1 cellular context compared by ENCODE assay signal in the genomic region with DNA sequence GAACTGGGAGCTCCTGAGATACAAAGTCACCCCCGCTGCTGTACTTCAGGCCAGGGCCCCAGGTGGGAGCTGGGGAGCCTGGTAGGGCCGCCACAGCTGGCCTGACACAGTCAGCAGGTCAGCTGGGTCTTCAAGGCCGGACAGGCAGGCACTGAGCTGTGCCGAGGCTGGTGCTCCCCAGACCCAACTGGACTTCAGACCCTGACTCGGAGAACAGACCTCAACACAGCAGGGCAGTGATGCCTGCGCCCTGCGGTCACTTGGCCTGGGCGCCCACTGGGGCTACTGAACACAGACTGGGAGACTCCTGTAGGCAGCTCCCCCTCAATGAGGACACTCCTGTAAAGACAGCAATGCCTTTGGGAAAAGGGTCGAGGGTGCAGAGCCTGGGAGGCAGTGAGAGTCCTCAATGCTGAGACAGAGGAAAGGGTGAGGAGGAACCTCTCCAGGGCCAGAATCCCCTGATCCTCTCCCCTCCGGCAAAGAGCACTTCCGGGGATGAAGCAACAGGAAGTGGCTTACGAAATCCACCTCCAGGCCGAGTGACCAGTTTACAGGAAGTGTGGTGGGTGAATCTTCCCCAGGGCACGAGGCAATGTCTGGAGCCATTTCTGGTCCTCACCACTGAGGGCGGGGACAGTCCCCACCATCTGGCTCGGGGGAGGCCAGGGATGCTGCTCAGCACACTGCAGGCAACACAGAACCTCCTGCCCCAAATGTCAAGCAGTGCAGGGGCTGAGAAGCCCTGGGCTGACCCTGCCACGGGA.
TF ChIP-seq lines count a peak whose summit lies in the region.

No MANE protein-coding gene starts in this region.

TF ChIP-seq in HepG2, 621 proteins besides CTCF, POLR2A, EP300 and RAD21 (continued from another document and continues in another):
- TF ChIP-seq, protein P1, sequence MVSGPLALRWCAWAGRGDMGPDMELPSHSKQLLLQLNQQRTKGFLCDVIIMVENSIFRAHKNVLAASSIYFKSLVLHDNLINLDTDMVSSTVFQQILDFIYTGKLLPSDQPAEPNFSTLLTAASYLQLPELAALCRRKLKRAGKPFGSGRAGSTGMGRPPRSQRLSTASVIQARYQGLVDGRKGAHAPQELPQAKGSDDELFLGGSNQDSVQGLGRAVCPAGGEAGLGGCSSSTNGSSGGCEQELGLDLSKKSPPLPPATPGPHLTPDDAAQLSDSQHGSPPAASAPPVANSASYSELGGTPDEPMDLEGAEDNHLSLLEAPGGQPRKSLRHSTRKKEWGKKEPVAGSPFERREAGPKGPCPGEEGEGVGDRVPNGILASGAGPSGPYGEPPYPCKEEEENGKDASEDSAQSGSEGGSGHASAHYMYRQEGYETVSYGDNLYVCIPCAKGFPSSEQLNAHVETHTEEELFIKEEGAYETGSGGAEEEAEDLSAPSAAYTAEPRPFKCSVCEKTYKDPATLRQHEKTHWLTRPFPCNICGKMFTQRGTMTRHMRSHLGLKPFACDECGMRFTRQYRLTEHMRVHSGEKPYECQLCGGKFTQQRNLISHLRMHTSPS (CRISPR knock-in tag; IDR thresholded peaks at IDR 0.05; ENCODE audit: low read depth), result peak; percentile 68; the same call in 1 of the 2 replicates
- peak; percentile 88 for TF ChIP-seq NR2C2 (CRISPR knock-in tag; IDR thresholded peaks at IDR 0.05; ENCODE audit: borderline replicate concordance)
- TF ChIP-seq ZNF782 (CRISPR knock-in tag; IDR thresholded peaks at IDR 0.05; ENCODE audit: borderline replicate concordance), result no peak; the same call in 1 of the 2 replicates
- TF ChIP-seq ZFY (CRISPR knock-in tag; IDR thresholded peaks at IDR 0.05), result peak; percentile 60; the same call in 1 of the 2 replicates
- TF ChIP-seq POLR2AphosphoS5 (IDR thresholded peaks at IDR 0.05; ENCODE audit: low read depth, low read length), result peak; percentile 52; the same call in 1 of the 2 replicates
- no peak for TF ChIP-seq NCOA5 (CRISPR knock-in tag; IDR thresholded peaks at IDR 0.05)
- TF ChIP-seq TBL1XR1 (IDR thresholded peaks at IDR 0.05; ENCODE audit: borderline replicate concordance, low read length, partially characterized antibody), result peak; percentile 54
- no peak for TF ChIP-seq STAT5B (CRISPR knock-in tag; IDR thresholded peaks at IDR 0.05)
- TF ChIP-seq YEATS2 (CRISPR knock-in tag; IDR thresholded peaks at IDR 0.05; ENCODE audit: borderline replicate concordance), result peak; percentile 88
- TF ChIP-seq, protein P2, sequence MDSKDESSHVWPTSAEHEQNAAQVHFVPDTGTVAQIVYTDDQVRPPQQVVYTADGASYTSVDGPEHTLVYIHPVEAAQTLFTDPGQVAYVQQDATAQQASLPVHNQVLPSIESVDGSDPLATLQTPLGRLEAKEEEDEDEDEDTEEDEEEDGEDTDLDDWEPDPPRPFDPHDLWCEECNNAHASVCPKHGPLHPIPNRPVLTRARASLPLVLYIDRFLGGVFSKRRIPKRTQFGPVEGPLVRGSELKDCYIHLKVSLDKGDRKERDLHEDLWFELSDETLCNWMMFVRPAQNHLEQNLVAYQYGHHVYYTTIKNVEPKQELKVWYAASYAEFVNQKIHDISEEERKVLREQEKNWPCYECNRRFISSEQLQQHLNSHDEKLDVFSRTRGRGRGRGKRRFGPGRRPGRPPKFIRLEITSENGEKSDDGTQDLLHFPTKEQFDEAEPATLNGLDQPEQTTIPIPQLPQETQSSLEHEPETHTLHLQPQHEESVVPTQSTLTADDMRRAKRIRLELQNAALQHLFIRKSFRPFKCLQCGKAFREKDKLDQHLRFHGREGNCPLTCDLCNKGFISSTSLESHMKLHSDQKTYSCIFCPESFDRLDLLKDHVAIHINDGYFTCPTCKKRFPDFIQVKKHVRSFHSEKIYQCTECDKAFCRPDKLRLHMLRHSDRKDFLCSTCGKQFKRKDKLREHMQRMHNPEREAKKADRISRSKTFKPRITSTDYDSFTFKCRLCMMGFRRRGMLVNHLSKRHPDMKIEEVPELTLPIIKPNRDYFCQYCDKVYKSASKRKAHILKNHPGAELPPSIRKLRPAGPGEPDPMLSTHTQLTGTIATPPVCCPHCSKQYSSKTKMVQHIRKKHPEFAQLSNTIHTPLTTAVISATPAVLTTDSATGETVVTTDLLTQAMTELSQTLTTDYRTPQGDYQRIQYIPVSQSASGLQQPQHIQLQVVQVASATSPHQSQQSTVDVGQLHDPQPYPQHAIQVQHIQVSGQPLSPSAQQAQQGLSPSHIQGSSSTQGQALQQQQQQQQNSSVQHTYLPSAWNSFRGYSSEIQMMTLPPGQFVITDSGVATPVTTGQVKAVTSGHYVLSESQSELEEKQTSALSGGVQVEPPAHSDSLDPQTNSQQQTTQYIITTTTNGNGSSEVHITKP (CRISPR knock-in tag; IDR thresholded peaks at IDR 0.05; ENCODE audit: low read depth), result peak; percentile 86
- TF ChIP-seq TCF7 (IDR thresholded peaks at IDR 0.05; ENCODE audit: low read depth), result no peak
- no peak for TF ChIP-seq ZNF550 (CRISPR knock-in tag; IDR thresholded peaks at IDR 0.05; ENCODE audit: borderline replicate concordance)
- TF ChIP-seq, protein P3, sequence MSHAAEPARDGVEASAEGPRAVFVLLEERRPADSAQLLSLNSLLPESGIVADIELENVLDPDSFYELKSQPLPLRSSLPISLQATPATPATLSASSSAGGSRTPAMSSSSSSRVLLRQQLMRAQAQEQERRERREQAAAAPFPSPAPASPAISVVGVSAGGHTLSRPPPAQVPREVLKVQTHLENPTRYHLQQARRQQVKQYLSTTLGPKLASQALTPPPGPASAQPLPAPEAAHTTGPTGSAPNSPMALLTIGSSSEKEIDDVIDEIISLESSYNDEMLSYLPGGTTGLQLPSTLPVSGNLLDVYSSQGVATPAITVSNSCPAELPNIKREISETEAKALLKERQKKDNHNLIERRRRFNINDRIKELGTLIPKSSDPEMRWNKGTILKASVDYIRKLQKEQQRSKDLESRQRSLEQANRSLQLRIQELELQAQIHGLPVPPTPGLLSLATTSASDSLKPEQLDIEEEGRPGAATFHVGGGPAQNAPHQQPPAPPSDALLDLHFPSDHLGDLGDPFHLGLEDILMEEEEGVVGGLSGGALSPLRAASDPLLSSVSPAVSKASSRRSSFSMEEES (CRISPR knock-in tag; IDR thresholded peaks at IDR 0.05), result peak; percentile 95
- TF ChIP-seq AHR (CRISPR knock-in tag; IDR thresholded peaks at IDR 0.05), result peak; percentile 95
- TF ChIP-seq ZNF251 (CRISPR knock-in tag; IDR thresholded peaks at IDR 0.05), result no peak
- TF ChIP-seq ZSCAN12 (CRISPR knock-in tag; IDR thresholded peaks at IDR 0.05), result no peak
- TF ChIP-seq, protein P4, sequence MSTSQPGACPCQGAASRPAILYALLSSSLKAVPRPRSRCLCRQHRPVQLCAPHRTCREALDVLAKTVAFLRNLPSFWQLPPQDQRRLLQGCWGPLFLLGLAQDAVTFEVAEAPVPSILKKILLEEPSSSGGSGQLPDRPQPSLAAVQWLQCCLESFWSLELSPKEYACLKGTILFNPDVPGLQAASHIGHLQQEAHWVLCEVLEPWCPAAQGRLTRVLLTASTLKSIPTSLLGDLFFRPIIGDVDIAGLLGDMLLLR (CRISPR knock-in tag; IDR thresholded peaks at IDR 0.05), result no peak
- peak; percentile 94; the same call in 1 of the 2 replicates for TF ChIP-seq ZNF788 (CRISPR knock-in tag; IDR thresholded peaks at IDR 0.05; ENCODE audit: borderline replicate concordance)
- no peak for TF ChIP-seq ZNF383 (CRISPR knock-in tag; IDR thresholded peaks at IDR 0.05; ENCODE audit: borderline replicate concordance)
- no peak for TF ChIP-seq HNRNPH1 (optimal IDR thresholded peaks at IDR 0.05; ENCODE audit: low read depth, low read length)
- TF ChIP-seq BHLHE40 (IDR thresholded peaks at IDR 0.05; ENCODE audit: low read length), result peak; percentile 63
- TF ChIP-seq ZNF768 (CRISPR knock-in tag; IDR thresholded peaks at IDR 0.05), result no peak
- peak; percentile 74; the same call in 1 of the 2 replicates for TF ChIP-seq PRMT3 (CRISPR knock-in tag; IDR thresholded peaks at IDR 0.05; ENCODE audit: borderline replicate concordance, low read depth)
- TF ChIP-seq, protein P5, sequence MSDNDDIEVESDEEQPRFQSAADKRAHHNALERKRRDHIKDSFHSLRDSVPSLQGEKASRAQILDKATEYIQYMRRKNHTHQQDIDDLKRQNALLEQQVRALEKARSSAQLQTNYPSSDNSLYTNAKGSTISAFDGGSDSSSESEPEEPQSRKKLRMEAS (IDR thresholded peaks at IDR 0.05), result peak; percentile 97
- TF ChIP-seq ZNF607 (CRISPR knock-in tag; IDR thresholded peaks at IDR 0.05; ENCODE audit: borderline replicate concordance), result peak; percentile 84
- TF ChIP-seq, protein P6, sequence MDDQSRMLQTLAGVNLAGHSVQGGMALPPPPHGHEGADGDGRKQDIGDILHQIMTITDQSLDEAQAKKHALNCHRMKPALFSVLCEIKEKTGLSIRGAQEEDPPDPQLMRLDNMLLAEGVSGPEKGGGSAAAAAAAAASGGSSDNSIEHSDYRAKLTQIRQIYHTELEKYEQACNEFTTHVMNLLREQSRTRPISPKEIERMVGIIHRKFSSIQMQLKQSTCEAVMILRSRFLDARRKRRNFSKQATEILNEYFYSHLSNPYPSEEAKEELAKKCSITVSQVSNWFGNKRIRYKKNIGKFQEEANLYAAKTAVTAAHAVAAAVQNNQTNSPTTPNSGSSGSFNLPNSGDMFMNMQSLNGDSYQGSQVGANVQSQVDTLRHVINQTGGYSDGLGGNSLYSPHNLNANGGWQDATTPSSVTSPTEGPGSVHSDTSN (CRISPR knock-in tag; IDR thresholded peaks at IDR 0.05; ENCODE audit: borderline replicate concordance), result no peak
- TF ChIP-seq, protein P7, sequence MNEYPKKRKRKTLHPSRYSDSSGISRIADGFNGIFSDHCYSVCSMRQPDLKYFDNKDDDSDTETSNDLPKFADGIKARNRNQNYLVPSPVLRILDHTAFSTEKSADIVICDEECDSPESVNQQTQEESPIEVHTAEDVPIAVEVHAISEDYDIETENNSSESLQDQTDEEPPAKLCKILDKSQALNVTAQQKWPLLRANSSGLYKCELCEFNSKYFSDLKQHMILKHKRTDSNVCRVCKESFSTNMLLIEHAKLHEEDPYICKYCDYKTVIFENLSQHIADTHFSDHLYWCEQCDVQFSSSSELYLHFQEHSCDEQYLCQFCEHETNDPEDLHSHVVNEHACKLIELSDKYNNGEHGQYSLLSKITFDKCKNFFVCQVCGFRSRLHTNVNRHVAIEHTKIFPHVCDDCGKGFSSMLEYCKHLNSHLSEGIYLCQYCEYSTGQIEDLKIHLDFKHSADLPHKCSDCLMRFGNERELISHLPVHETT (CRISPR knock-in tag; conservative IDR thresholded peaks at IDR 0.05), result peak; percentile 81
- TF ChIP-seq CBX2 (IDR thresholded peaks at IDR 0.05; ENCODE audit: low read depth, low read length), result no peak
- no peak for TF ChIP-seq CBX2 (CRISPR knock-in tag; IDR thresholded peaks at IDR 0.05; ENCODE audit: low read depth)
- TF ChIP-seq MAFG (CRISPR knock-in tag; IDR thresholded peaks at IDR 0.05), result no peak
- no peak for TF ChIP-seq U2AF2 (IDR thresholded peaks at IDR 0.05; ENCODE audit: low read depth, low read length)
- TF ChIP-seq GTF3A (CRISPR knock-in tag; conservative IDR thresholded peaks at IDR 0.05), result no peak
- TF ChIP-seq ZNF260 (CRISPR knock-in tag; IDR thresholded peaks at IDR 0.05; ENCODE audit: borderline replicate concordance, low read depth), result no peak
- TF ChIP-seq, protein P8, sequence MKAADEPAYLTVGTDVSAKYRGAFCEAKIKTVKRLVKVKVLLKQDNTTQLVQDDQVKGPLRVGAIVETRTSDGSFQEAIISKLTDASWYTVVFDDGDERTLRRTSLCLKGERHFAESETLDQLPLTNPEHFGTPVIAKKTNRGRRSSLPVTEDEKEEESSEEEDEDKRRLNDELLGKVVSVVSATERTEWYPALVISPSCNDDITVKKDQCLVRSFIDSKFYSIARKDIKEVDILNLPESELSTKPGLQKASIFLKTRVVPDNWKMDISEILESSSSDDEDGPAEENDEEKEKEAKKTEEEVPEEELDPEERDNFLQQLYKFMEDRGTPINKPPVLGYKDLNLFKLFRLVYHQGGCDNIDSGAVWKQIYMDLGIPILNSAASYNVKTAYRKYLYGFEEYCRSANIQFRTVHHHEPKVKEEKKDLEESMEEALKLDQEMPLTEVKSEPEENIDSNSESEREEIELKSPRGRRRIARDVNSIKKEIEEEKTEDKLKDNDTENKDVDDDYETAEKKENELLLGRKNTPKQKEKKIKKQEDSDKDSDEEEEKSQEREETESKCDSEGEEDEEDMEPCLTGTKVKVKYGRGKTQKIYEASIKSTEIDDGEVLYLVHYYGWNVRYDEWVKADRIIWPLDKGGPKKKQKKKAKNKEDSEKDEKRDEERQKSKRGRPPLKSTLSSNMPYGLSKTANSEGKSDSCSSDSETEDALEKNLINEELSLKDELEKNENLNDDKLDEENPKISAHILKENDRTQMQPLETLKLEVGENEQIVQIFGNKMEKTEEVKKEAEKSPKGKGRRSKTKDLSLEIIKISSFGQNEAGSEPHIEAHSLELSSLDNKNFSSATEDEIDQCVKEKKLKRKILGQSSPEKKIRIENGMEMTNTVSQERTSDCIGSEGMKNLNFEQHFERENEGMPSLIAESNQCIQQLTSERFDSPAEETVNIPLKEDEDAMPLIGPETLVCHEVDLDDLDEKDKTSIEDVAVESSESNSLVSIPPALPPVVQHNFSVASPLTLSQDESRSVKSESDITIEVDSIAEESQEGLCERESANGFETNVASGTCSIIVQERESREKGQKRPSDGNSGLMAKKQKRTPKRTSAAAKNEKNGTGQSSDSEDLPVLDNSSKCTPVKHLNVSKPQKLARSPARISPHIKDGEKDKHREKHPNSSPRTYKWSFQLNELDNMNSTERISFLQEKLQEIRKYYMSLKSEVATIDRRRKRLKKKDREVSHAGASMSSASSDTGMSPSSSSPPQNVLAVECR (CRISPR knock-in tag; IDR thresholded peaks at IDR 0.05; ENCODE audit: borderline replicate concordance), result peak; percentile 93
- 0 out of 2 replicates have a peak, but pooled peaks have one; percentile 15 for TF ChIP-seq STAG1 (CRISPR knock-in tag; IDR thresholded peaks at IDR 0.05)
- TF ChIP-seq CAMTA2 (CRISPR knock-in tag; IDR thresholded peaks at IDR 0.05; ENCODE audit: borderline replicate concordance), result no peak
- TF ChIP-seq ZSCAN25 (CRISPR knock-in tag; IDR thresholded peaks at IDR 0.05), result peak; percentile 86; the same call in 1 of the 2 replicates
- TF ChIP-seq ZNF451 (CRISPR knock-in tag; IDR thresholded peaks at IDR 0.05), result peak; percentile 61; the same call in 1 of the 2 replicates
- no peak for TF ChIP-seq ZNF839 (CRISPR knock-in tag; IDR thresholded peaks at IDR 0.05; ENCODE audit: borderline replicate concordance)
- peak; percentile 95 for TF ChIP-seq SALL1 (CRISPR knock-in tag; IDR thresholded peaks at IDR 0.05)
- TF ChIP-seq PTBP1 (IDR thresholded peaks at IDR 0.05; ENCODE audit: low read depth, low read length, poor library complexity, severe bottlenecking), result peak; percentile 9
- TF ChIP-seq, protein P9, sequence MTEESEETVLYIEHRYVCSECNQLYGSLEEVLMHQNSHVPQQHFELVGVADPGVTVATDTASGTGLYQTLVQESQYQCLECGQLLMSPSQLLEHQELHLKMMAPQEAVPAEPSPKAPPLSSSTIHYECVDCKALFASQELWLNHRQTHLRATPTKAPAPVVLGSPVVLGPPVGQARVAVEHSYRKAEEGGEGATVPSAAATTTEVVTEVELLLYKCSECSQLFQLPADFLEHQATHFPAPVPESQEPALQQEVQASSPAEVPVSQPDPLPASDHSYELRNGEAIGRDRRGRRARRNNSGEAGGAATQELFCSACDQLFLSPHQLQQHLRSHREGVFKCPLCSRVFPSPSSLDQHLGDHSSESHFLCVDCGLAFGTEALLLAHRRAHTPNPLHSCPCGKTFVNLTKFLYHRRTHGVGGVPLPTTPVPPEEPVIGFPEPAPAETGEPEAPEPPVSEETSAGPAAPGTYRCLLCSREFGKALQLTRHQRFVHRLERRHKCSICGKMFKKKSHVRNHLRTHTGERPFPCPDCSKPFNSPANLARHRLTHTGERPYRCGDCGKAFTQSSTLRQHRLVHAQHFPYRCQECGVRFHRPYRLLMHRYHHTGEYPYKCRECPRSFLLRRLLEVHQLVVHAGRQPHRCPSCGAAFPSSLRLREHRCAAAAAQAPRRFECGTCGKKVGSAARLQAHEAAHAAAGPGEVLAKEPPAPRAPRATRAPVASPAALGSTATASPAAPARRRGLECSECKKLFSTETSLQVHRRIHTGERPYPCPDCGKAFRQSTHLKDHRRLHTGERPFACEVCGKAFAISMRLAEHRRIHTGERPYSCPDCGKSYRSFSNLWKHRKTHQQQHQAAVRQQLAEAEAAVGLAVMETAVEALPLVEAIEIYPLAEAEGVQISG (CRISPR knock-in tag; IDR thresholded peaks at IDR 0.05), result peak; percentile 85
